8 cellular contexts compared by ENCODE assay signal in genomic region chr6:132483779-132484679, GRCh38. TPM values are rescaled to one million over a fixed set of nuclear protein-coding genes. Genes with fewer than 3 reads are reported as not detected.
DNase-seq lines count a peak whose midpoint lies in the region; ATAC-seq and TF ChIP-seq lines count a peak whose summit lies in the region.

No MANE protein-coding gene starts in this region.

- DNase-seq in COR-L47 (lab: John Stamatoyannopoulos, UW), result peak; percentile 30
- peak; percentile 32 for DNase-seq in NCI-H2196 treated with DMSO at 0.1 percent for 48 hours (lab: John Stamatoyannopoulos, UW; ENCODE audit: unreplicated experiment)
- DNase-seq in activated CD4-positive, alpha-beta T cell treated with anti-CD3 and anti-CD28 coated beads, Interleukin-2, amount 10 ng/mL, durations not matched to agents 24 days and 14 days, result peak; percentile 86
- no peak for DNase-seq in esophagus muscularis mucosa (ENCODE audit: extremely low spot score)
- DNase-seq in nephron progenitor cell, result peak; percentile 50
- no peak for DNase-seq in NK-92 treated with Interleukin-12 subunit alpha and Interleukin-12 subunit beta, amount 100 ng/mL, for 24 hours (lab: John Stamatoyannopoulos, UW)

- H3K9me3 Mint-ChIP-seq in activated CD4-positive, alpha-beta T cell treated with anti-CD3 and anti-CD28 coated beads, Interleukin-2, amount 10 ng/mL, durations not matched to agents 24 days and 14 days, result no peaks in the 10 kb centered on the region
- H3K9me3 Mint-ChIP-seq in nephron progenitor cell, result no peaks in the 10 kb centered on the region

- 23% methylated on average over 9 of the region's 9 CpGs for WGBS in esophagus muscularis mucosa

- H3K36me3 Mint-ChIP-seq in activated CD4-positive, alpha-beta T cell treated with anti-CD3 and anti-CD28 coated beads, Interleukin-2, amount 10 ng/mL, durations not matched to agents 24 days and 14 days (ENCODE audit: low read depth), result peaks cover 5% of the 10 kb centered on the region
- peaks cover 18% of the 10 kb centered on the region for H3K36me3 Mint-ChIP-seq in nephron progenitor cell (ENCODE audit: low read depth)

- no peak overlapping the region for H3K27ac ChIP-seq in esophagus muscularis mucosa (replicated peaks in 1 of 4)

- no peak overlapping the region for H3K27ac Mint-ChIP-seq in activated CD4-positive, alpha-beta T cell treated with anti-CD3 and anti-CD28 coated beads, Interleukin-2, amount 10 ng/mL, durations not matched to agents 24 days and 14 days
- no peak overlapping the region for H3K27ac Mint-ChIP-seq in nephron progenitor cell

- ATAC-seq in GM18909 (IDR thresholded peaks at IDR 0.05; ENCODE audit: poor library complexity, unreplicated experiment) (peak; percentile 75), HG03139 (IDR thresholded peaks at IDR 0.05; ENCODE audit: unreplicated experiment) (peak; percentile 58)

- no peaks in the 10 kb centered on the region for H3K36me3 ChIP-seq in esophagus muscularis mucosa

- peaks cover 7 to 55% (median 40%) of the 10 kb centered on the region in 4 donors for H3K4me1 ChIP-seq in esophagus muscularis mucosa

- peak; percentile 73 to 80 (median 76) for TF ChIP-seq CTCF in esophagus muscularis mucosa (IDR thresholded peaks at IDR 0.05)
- TF ChIP-seq CTCF in nephron progenitor cell (IDR thresholded peaks at IDR 0.05), result peak; percentile 76

- TF ChIP-seq EP300 in esophagus muscularis mucosa (IDR thresholded peaks at IDR 0.05), result no peak

- no peak for TF ChIP-seq POLR2A in esophagus muscularis mucosa (IDR thresholded peaks at IDR 0.05; ENCODE audit: low read depth)

- H3K9me3 ChIP-seq in esophagus muscularis mucosa, result no peaks in the 10 kb centered on the region

- H3K27me3 ChIP-seq in esophagus muscularis mucosa, result no peaks in the 10 kb centered on the region

- H3K4me3 ChIP-seq in esophagus muscularis mucosa, result no peak overlapping the region

- H3K4me3 Mint-ChIP-seq in activated CD4-positive, alpha-beta T cell treated with anti-CD3 and anti-CD28 coated beads, Interleukin-2, amount 10 ng/mL, durations not matched to agents 24 days and 14 days, result no peak overlapping the region
- H3K4me3 Mint-ChIP-seq in nephron progenitor cell, result no peak overlapping the region

- intact Hi-C loops in activated CD4-positive, alpha-beta T cell treated with anti-CD3 and anti-CD28 coated beads, Interleukin-2, amount 10 ng/mL, durations not matched to agents 24 days and 14 days (cut with micrococcal nuclease), result loop anchor here (1.0 to 5.0 kb wide), 4 partner anchors 82 to 569 kb away; partner anchors contain the start of gene MOXD1
- intact Hi-C loops in esophagus muscularis mucosa (cut with DNase I), result loop anchor here (2.0 to 10.0 kb wide), 3 partner anchors 187 to 569 kb away; no protein-coding TSS in a partner anchor

- no peaks in the 10 kb centered on the region for H3K27me3 Mint-ChIP-seq in activated CD4-positive, alpha-beta T cell treated with anti-CD3 and anti-CD28 coated beads, Interleukin-2, amount 10 ng/mL, durations not matched to agents 24 days and 14 days
- peaks cover 4% of the 10 kb centered on the region for H3K27me3 Mint-ChIP-seq in nephron progenitor cell (ENCODE audit: low read depth, poor library complexity)

- peaks cover 10% of the 10 kb centered on the region for H3K4me1 Mint-ChIP-seq in activated CD4-positive, alpha-beta T cell treated with anti-CD3 and anti-CD28 coated beads, Interleukin-2, amount 10 ng/mL, durations not matched to agents 24 days and 14 days
- peaks cover 11% of the 10 kb centered on the region for H3K4me1 Mint-ChIP-seq in nephron progenitor cell

RNA-seq across cellular contexts. Expression of gene STX7, which starts 28.9 kb away (rescaled TPM):
- 16.3 and 21.1 TPM in 2 replicates for total RNA-seq in activated CD4-positive, alpha-beta T cell treated with anti-CD3 and anti-CD28 coated beads, Interleukin-2, amount 10 ng/mL, durations not matched to agents 24 days and 14 days
- 10 to 100 TPM; 43.2 to 81.4 (median 49.9) TPM for total RNA-seq in esophagus muscularis mucosa

RNA-seq across cellular contexts. Expression of gene TAAR9, which starts 54.0 kb away (rescaled TPM):
- total RNA-seq in activated CD4-positive, alpha-beta T cell treated with anti-CD3 and anti-CD28 coated beads, Interleukin-2, amount 10 ng/mL, durations not matched to agents 24 days and 14 days, result not detected in 2 replicates
- not detected for total RNA-seq in esophagus muscularis mucosa

Comparison
In these comparisons a context has a peak if more than half of its experiments do, and no peak if none do; other contexts are left out.
1. DNase-seq: peak in COR-L47 (single experiment), NCI-H2196 treated with DMSO at 0.1 percent for 48 hours (single experiment), activated CD4-positive, alpha-beta T cell treated with anti-CD3 and anti-CD28 coated beads, Interleukin-2, amount 10 ng/mL, durations not matched to agents 24 days and 14 days (single experiment) and nephron progenitor cell (single experiment); none in esophagus muscularis mucosa (single experiment) and NK-92 treated with Interleukin-12 subunit alpha and Interleukin-12 subunit beta, amount 100 ng/mL, for 24 hours (single experiment).